Comparison of ENCODE assay signal across 10 cellular contexts in the genomic region with DNA sequence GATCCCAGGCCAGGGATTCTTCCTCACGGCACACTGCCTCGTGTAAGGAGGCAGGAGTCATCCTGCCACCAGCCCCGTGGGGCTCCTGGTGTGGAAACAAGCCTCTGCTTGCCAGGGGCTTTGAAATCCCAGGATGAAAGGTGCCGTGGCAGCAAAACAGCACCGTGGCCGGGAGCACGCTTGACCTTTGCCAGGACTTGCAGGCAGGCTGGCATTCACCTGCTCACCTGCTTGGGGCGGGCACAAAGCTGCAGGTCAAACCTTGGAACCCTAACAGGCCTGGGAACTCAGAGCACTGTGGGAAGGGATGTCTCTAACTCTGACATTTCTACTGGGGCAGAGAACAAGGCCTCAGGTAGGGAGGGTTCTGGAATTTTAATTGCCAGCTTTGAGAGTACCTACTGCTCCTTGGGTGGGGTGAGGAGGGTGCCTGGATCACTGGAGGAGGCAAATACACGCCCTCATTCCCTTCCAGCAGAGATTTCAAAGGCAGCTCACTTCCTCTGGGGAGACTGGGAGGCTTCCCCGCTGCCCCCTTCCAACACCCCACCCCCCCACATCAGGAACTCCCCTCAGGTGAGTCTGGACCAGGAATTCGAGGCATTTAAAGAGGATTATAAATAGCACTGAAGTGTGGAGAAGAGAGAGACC. TPM values are rescaled to one million over a fixed set of nuclear protein-coding genes. Genes with fewer than 3 reads are reported as not detected.
A peak's percentile ranks its signal among the peaks of the same experiment; 100 is the strongest.
DNase-seq lines count a peak whose midpoint lies in the region; ATAC-seq and TF ChIP-seq lines count a peak whose summit lies in the region.
"Had no signal": no experiment of that assay in that cellular context is flagged by ENCODE, and none has a peak within 500 bp of the region (broad histone marks: within the 10 kb centered on the region; RNA-seq: fewer than 3 reads in every experiment).

No MANE protein-coding gene starts in this region.

- peak overlapping the region; percentile 71 to 96 (median 92) for H3K27ac ChIP-seq in heart right ventricle
- H3K27ac ChIP-seq in effector memory CD4-positive, alpha-beta T cell (ENCODE audit: insufficient read depth, low read length, poor library complexity, severe bottlenecking), result peak overlapping the region; percentile 45

- TF ChIP-seq CTCF in heart right ventricle (IDR thresholded peaks at IDR 0.05) (no peak), mucosa of descending colon (IDR thresholded peaks at IDR 0.05) (no peak)

- peaks cover 20 to 80% (median 61%) of the 10 kb centered on the region in 9 donors for H3K4me1 ChIP-seq in heart right ventricle
- H3K4me1 ChIP-seq in effector memory CD4-positive, alpha-beta T cell (ENCODE audit: control insufficient read depth, insufficient read depth, low read length, poor library complexity, severe bottlenecking), result peaks cover 31% of the 10 kb centered on the region
- H3K4me1 ChIP-seq in mucosa of descending colon (ENCODE audit: low read depth), result peaks cover 47% of the 10 kb centered on the region

- H3K27me3 ChIP-seq in heart right ventricle, result peaks cover 0 to 8% (median 0%) of the 10 kb centered on the region in 7 donors
- H3K27me3 ChIP-seq in effector memory CD4-positive, alpha-beta T cell (replicated peaks; ENCODE audit: control insufficient read depth, insufficient read depth, low read length, poor library complexity, severe bottlenecking), result no peaks in the 10 kb centered on the region

- ATAC-seq in heart right ventricle, result no peak
- ATAC-seq in mucosa of descending colon, result peak; percentile 57

- H3K4me3 ChIP-seq in heart right ventricle (peak overlapping the region; percentile 59 to 93 (median 88)), mucosa of descending colon (no peak overlapping the region)
- H3K4me3 ChIP-seq in effector memory CD4-positive, alpha-beta T cell (ENCODE audit: insufficient read depth, low read depth, low read length, poor library complexity, severe bottlenecking), result no peak overlapping the region

- intact Hi-C loops in heart right ventricle (cut with DNase I), result loop anchor here in 5 of 10 donors (2.0 to 5.0 kb wide), 4 partner anchors 34 to 44 kb away; no protein-coding TSS in a partner anchor
- intact Hi-C loops in cardiac septum (cut with DNase I), result loop anchor here (5.0 kb wide), 1 partner anchor 114 kb away; the partner anchor contains the start of genes LRSAM1 and RPL12
- intact Hi-C loops in mucosa of descending colon (cut with DNase I, micrococcal nuclease), result no loop called here

- H3K9me3 ChIP-seq in heart right ventricle, result no peaks in the 10 kb centered on the region
- no peaks in the 10 kb centered on the region for H3K9me3 ChIP-seq in effector memory CD4-positive, alpha-beta T cell (ENCODE audit: control insufficient read depth, low read length)
- no peaks in the 10 kb centered on the region for H3K9me3 ChIP-seq in mucosa of descending colon

- WGBS in heart right ventricle, 2 donors, result 32 to 46% methylated on average over 11 of the region's 11 CpGs

- DNase-seq in heart right ventricle (no peak), cardiac septum (ENCODE audit: low spot score) (no peak), mucosa of descending colon (peak; percentile 73 to 82 (median 73)), AG08395 (ENCODE audit: low spot score) (no peak), epidermal melanocyte (ENCODE audit: insufficient read length, low spot score) (no peak), erythroblast (lab: John Stamatoyannopoulos, UW) (no peak), NCI-H2227 (lab: John Stamatoyannopoulos, UW; ENCODE audit: unreplicated experiment) (no peak)
- DNase-seq in effector memory CD4-positive, alpha-beta T cell, result no peak
- DNase-seq: DND-41, NCI-H1092 treated with DMSO at 0.1 percent for 48 hours had no signal

- H3K36me3 ChIP-seq in heart right ventricle, result peaks cover 0 to 30% (median 0%) of the 10 kb centered on the region in 9 donors
- no peaks in the 10 kb centered on the region for H3K36me3 ChIP-seq in effector memory CD4-positive, alpha-beta T cell (ENCODE audit: control insufficient read depth, insufficient read depth, low read length)
- H3K36me3 ChIP-seq in mucosa of descending colon (ENCODE audit: low read depth), result no peaks in the 10 kb centered on the region

- TF ChIP-seq POLR2A in erythroblast (IDR thresholded peaks at IDR 0.05; ENCODE audit: low read length), result no peak

RNA-seq across cellular contexts. Expression of gene STXBP1, which starts 45.6 kb away (rescaled TPM):
- total RNA-seq in heart right ventricle, result 10 to 100 TPM; 36.8 to 59.2 (median 49.4) TPM
- polyA plus RNA-seq in heart right ventricle, result 10 to 100 TPM; 14.4 to 16.5 TPM
- total RNA-seq in cardiac septum, result 46.6 TPM
- 10 to 100 TPM; 11.8 to 37.1 (median 17.1) TPM for total RNA-seq in mucosa of descending colon

Comparison
In these comparisons a context has a peak if more than half of its experiments do, and no peak if none do; other contexts are left out.
1. DNase-seq: peak in mucosa of descending colon (3 of 3); none in heart right ventricle (0 of 2), cardiac septum (single experiment), effector memory CD4-positive, alpha-beta T cell (0 of 3), AG08395 (single experiment), epidermal melanocyte (single experiment), erythroblast (0 of 2) and NCI-H2227 (single experiment).
2. H3K4me3 ChIP-seq: peak in heart right ventricle (10 of 10); none in effector memory CD4-positive, alpha-beta T cell (single experiment) and mucosa of descending colon (single experiment).